Comparison of ENCODE assay signal across 18 cellular contexts in genomic region chr6:112595201-112595600, GRCh38.
"Had no signal": no experiment of that assay in that cellular context is flagged by ENCODE, and none has a peak within 500 bp of the region (broad histone marks: within the 10 kb centered on the region; RNA-seq: fewer than 3 reads in every experiment).

No MANE protein-coding gene starts in this region.

- H3K27me3 ChIP-seq: body of pancreas had no signal

- ATAC-seq: activated CD8-positive, alpha-beta memory T cell treated with anti-CD3 and anti-CD28 coated beads, Interleukin-2, amount 10 ng/mL, durations not matched to agents 7 days and 5 days; activated T-helper 17 cell treated with anti-CD3 and anti-CD28 coated beads, Interleukin-2, amount 50 U/mL, for 72 hours; body of pancreas; K562 had no signal

- H3K9me3 ChIP-seq: body of pancreas had no signal

- H3K27ac ChIP-seq: body of pancreas had no signal

- H3K4me1 ChIP-seq: body of pancreas had no signal

- H3K4me3 ChIP-seq: body of pancreas, K562 had no signal

- DNase-seq: activated B cell treated with CpG ODN at 0.5 μM for 24 hours; activated CD4-positive, alpha-beta T cell treated with anti-CD3 and anti-CD28 coated beads for 1 hour; activated CD4-positive, alpha-beta T cell treated with anti-CD3 and anti-CD28 coated beads, Interleukin-2, amount 10 ng/mL, durations not matched to agents 24 days and 14 days; activated CD4-positive, alpha-beta T cell treated with anti-CD3 and anti-CD28 coated beads, Interleukin-2, amount 50 U/mL, for 48 hours; activated CD8-positive, alpha-beta memory T cell treated with anti-CD3 and anti-CD28 coated beads, Interleukin-2, amount 10 ng/mL, durations not matched to agents 7 days and 5 days; activated gamma-delta T cell; activated naive CD4-positive, alpha-beta T cell treated with anti-CD3 and anti-CD28 coated beads for 36 hours; activated T-cell treated with anti-CD3 and anti-CD28 coated beads, Interleukin-2, amount 50 U/mL, for 48 hours; amygdala; body of pancreas; central memory CD4-positive, alpha-beta T cell; NCI-H1048; NCI-H146; NCI-H1930; NCI-H526 treated with DMSO at 0.1 percent for 48 hours; SHP77 had no signal
